Comparison of ENCODE assay signal across 8 cellular contexts in genomic region chr7:102064361-102065025, GRCh38.
DNase-seq lines count a peak whose midpoint lies in the region; ATAC-seq and TF ChIP-seq lines count a peak whose summit lies in the region.

No MANE protein-coding gene starts in this region.

- TF ChIP-seq CTCF in OCI-LY1 (IDR thresholded peaks at IDR 0.05; ENCODE audit: low read length) (no peak), foreskin keratinocyte (conservative IDR thresholded peaks at IDR 0.05) (no peak), omental fat pad (IDR thresholded peaks at IDR 0.05) (no peak)

- no peaks in the 10 kb centered on the region for H4K20me1 ChIP-seq in OCI-LY1 (ENCODE audit: insufficient read depth, low read length)

- no peaks in the 10 kb centered on the region for H3K36me3 Mint-ChIP-seq in activated CD8-positive, alpha-beta memory T cell treated with anti-CD3 and anti-CD28 coated beads, Interleukin-2, amount 10 ng/mL, durations not matched to agents 7 days and 5 days

- H3K36me3 ChIP-seq in OCI-LY1 (ENCODE audit: insufficient read depth, low read length) = peaks cover 22% of the 10 kb centered on the region

- no peak overlapping the region for H3K27ac Mint-ChIP-seq in activated CD8-positive, alpha-beta memory T cell treated with anti-CD3 and anti-CD28 coated beads, Interleukin-2, amount 10 ng/mL, durations not matched to agents 7 days and 5 days

- no peaks in the 10 kb centered on the region for H3K9me2 ChIP-seq in OCI-LY1 (ENCODE audit: low read depth, low read length)

- H3K4me2 ChIP-seq in OCI-LY1 (ENCODE audit: low read length) = peak overlapping the region; percentile 12; the same call in 1 of the 2 replicates

- no peaks in the 10 kb centered on the region for H3K27me3 Mint-ChIP-seq in activated CD8-positive, alpha-beta memory T cell treated with anti-CD3 and anti-CD28 coated beads, Interleukin-2, amount 10 ng/mL, durations not matched to agents 7 days and 5 days

- H3F3A ChIP-seq in OCI-LY1 (ENCODE audit: insufficient read depth, low read length) = no peaks in the 10 kb centered on the region

- H3K27me3 ChIP-seq in OCI-LY1 (ENCODE audit: insufficient read depth, low read length) = no peaks in the 10 kb centered on the region
- H3K27me3 ChIP-seq in foreskin keratinocyte = no peaks in the 10 kb centered on the region

- H3K79me2 ChIP-seq in OCI-LY1 (ENCODE audit: insufficient read depth, low read length) = no peaks in the 10 kb centered on the region

- no peak overlapping the region for H3K4me3 ChIP-seq in OCI-LY1 (ENCODE audit: low read depth, low read length, poor library complexity, severe bottlenecking)

- no peak overlapping the region for H3K4me3 Mint-ChIP-seq in activated CD8-positive, alpha-beta memory T cell treated with anti-CD3 and anti-CD28 coated beads, Interleukin-2, amount 10 ng/mL, durations not matched to agents 7 days and 5 days

- H2AFZ ChIP-seq in OCI-LY1 (ENCODE audit: low read length) = no peak overlapping the region

- DNase-seq in ELR (ENCODE audit: low read depth) = peak; percentile 58
- DNase-seq in foreskin keratinocyte = peak; percentile 75 to 86
- no peak for DNase-seq in omental fat pad (ENCODE audit: low spot score)
- no peak for DNase-seq in activated CD8-positive, alpha-beta memory T cell treated with anti-CD3 and anti-CD28 coated beads, Interleukin-2, amount 10 ng/mL, durations not matched to agents 7 days and 5 days
- DNase-seq in NCI-H2081 (lab: John Stamatoyannopoulos, UW) = no peak

- no peaks in the 10 kb centered on the region for H3K4me1 Mint-ChIP-seq in activated CD8-positive, alpha-beta memory T cell treated with anti-CD3 and anti-CD28 coated beads, Interleukin-2, amount 10 ng/mL, durations not matched to agents 7 days and 5 days

- H3K9me3 ChIP-seq in OCI-LY1 (ENCODE audit: low read length) = no peaks in the 10 kb centered on the region

- CTCF ChIA-PET in activated CD8-positive, alpha-beta memory T cell treated with anti-CD3 and anti-CD28 coated beads, Interleukin-2, amount 10 ng/mL, durations not matched to agents 7 days and 5 days (lab: Charles Lee) = interaction anchor here (0.6 kb wide), 1 partner anchor 80 kb away, joined by 3 read pairs; no protein-coding TSS in a partner anchor

- no peak overlapping the region; the same call in 1 of the 2 replicates for H3K9ac ChIP-seq in OCI-LY1 (ENCODE audit: low read length)

- H3K4me1 ChIP-seq in OCI-LY1 (ENCODE audit: insufficient read depth, low read length, severe bottlenecking) (peaks cover 78% of the 10 kb centered on the region), foreskin keratinocyte (peaks cover 9% of the 10 kb centered on the region)

- no peaks in the 10 kb centered on the region for H3K9me3 Mint-ChIP-seq in activated CD8-positive, alpha-beta memory T cell treated with anti-CD3 and anti-CD28 coated beads, Interleukin-2, amount 10 ng/mL, durations not matched to agents 7 days and 5 days (ENCODE audit: low read depth)

- H3K27ac ChIP-seq in OCI-LY1 (ENCODE audit: low read depth, low read length, poor library complexity, severe bottlenecking) (peak overlapping the region; percentile 89), foreskin keratinocyte (peak overlapping the region; percentile 94)

- ATAC-seq in foreskin keratinocyte = peak; percentile 66
- peak; percentile 24 for ATAC-seq in omental fat pad (ENCODE audit: low FRiP score)
- no peak for ATAC-seq in HG02623 (IDR thresholded peaks at IDR 0.05; ENCODE audit: unreplicated experiment)
- ATAC-seq in activated CD8-positive, alpha-beta memory T cell treated with anti-CD3 and anti-CD28 coated beads, Interleukin-2, amount 10 ng/mL, durations not matched to agents 7 days and 5 days = no peak
- no peak for ATAC-seq in HG02759 (IDR thresholded peaks at IDR 0.05; ENCODE audit: unreplicated experiment)

Comparison
In these comparisons a context has a peak if more than half of its experiments do, and no peak if none do; other contexts are left out.
1. DNase-seq: peak in ELR (single experiment) and foreskin keratinocyte (2 of 2); none in omental fat pad (single experiment), activated CD8-positive, alpha-beta memory T cell treated with anti-CD3 and anti-CD28 coated beads, Interleukin-2, amount 10 ng/mL, durations not matched to agents 7 days and 5 days (single experiment) and NCI-H2081 (0 of 2).
2. ATAC-seq: peak in foreskin keratinocyte (single experiment) and omental fat pad (single experiment); none in HG02623 (single experiment), activated CD8-positive, alpha-beta memory T cell treated with anti-CD3 and anti-CD28 coated beads, Interleukin-2, amount 10 ng/mL, durations not matched to agents 7 days and 5 days (single experiment) and HG02759 (single experiment).